ENCODE assay signal across 9 cellular contexts in the genomic region with DNA sequence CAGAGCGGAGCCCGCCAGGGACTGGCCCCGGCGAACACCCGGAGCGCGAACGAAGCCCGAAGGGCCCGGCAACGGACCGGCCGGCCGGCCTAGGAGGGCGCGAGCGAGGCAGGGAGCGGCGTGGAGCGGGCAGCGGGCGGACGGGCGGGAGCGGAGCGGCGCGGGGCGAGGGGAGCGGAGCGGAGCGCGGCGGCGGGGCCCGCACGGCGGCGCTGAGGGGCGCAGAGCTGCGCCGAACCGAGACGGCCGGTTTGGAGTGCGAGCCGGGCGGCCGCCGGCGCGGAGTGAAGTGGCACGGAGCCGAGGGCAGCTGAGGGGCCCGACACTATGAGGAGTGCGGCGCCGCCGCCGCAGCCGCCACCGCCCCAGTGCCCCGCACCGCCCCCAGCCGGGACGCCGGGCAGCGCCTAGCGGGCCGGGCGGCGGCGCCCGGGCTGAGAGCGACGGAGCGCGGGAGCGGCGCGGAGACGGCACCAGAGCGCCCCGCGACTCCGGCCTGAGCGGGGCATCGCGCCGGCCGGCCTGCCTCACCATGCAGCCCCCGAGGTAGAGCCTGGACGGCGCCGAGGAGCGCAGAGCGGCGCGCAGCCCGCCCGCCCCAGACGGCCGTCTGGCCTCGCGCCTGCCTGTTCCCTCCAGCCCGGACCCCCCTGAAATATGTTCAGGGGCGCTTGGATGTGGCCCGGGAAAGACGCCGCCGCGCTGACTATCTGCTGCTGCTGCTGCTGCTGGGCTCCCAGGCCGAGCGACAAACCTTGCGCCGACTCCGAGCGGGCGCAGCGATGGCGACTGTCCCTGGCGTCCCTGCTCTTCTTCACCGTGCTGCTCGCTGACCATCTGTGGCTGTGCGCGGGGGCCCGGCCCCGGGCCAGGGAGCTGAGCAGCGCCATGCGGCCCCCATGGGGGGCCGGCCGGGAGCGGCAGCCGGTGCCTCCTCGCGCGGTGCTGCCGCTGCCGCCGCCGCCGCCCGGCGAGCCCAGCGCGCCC. TPM values are rescaled to one million over a fixed set of nuclear protein-coding genes. Genes with fewer than 3 reads are reported as not detected.
A peak's percentile ranks its signal among the peaks of the same experiment; 100 is the strongest.
DNase-seq lines count a peak whose midpoint lies in the region; ATAC-seq and TF ChIP-seq lines count a peak whose summit lies in the region.
"Had no signal": no experiment of that assay in that cellular context is flagged by ENCODE, and none has a peak within 500 bp of the region (broad histone marks: within the 10 kb centered on the region; RNA-seq: fewer than 3 reads in every experiment).

No MANE protein-coding gene starts in this region.

- no peaks in the 10 kb centered on the region for H3K36me3 ChIP-seq in suprapubic skin

- H3K27ac Mint-ChIP-seq in activated T-helper 1 cell treated with anti-CD3 and anti-CD28 coated beads, Interleukin-12 subunit alpha, Interleukin-12 subunit beta, Interleukin-2, Interleukin-4 antibody, amounts not matched to agents 30 ng/mL and 10 ng/mL and 1 ng/mL, durations not matched to agents 14 hours and 24 hours and 36 hours: no peak overlapping the region
- H3K27ac Mint-ChIP-seq: activated naive CD8-positive, alpha-beta T cell treated with anti-CD3 and anti-CD28 coated beads, Interleukin-2, amount 10 ng/mL, durations not matched to agents 7 days and 5 days had no signal

- intact Hi-C loops in activated T-helper 1 cell treated with anti-CD3 and anti-CD28 coated beads, Interleukin-12 subunit alpha, Interleukin-12 subunit beta, Interleukin-2, Interleukin-4 antibody, amounts not matched to agents 30 ng/mL and 10 ng/mL and 1 ng/mL, durations not matched to agents 14 hours and 24 hours and 36 hours (cut with micrococcal nuclease): loop anchor here (2.0 to 5.0 kb wide), 2 partner anchors 34 to 112 kb away; partner anchors contain the start of gene EDA

- ATAC-seq in GM21825 (IDR thresholded peaks at IDR 0.05; ENCODE audit: unreplicated experiment): no peak
- no peak for ATAC-seq in HG03520 (IDR thresholded peaks at IDR 0.05; ENCODE audit: unreplicated experiment)

- H3K4me1 ChIP-seq in suprapubic skin: peaks cover 14% of the 10 kb centered on the region

- H3K9me3 ChIP-seq in suprapubic skin: no peaks in the 10 kb centered on the region

- no peak for TF ChIP-seq EP300 in suprapubic skin (IDR thresholded peaks at IDR 0.05)

- peaks cover 13% of the 10 kb centered on the region for H3K27me3 Mint-ChIP-seq in activated T-helper 1 cell treated with anti-CD3 and anti-CD28 coated beads, Interleukin-12 subunit alpha, Interleukin-12 subunit beta, Interleukin-2, Interleukin-4 antibody, amounts not matched to agents 30 ng/mL and 10 ng/mL and 1 ng/mL, durations not matched to agents 14 hours and 24 hours and 36 hours (ENCODE audit: insufficient read depth)

- no peaks in the 10 kb centered on the region for H3K36me3 Mint-ChIP-seq in activated T-helper 1 cell treated with anti-CD3 and anti-CD28 coated beads, Interleukin-12 subunit alpha, Interleukin-12 subunit beta, Interleukin-2, Interleukin-4 antibody, amounts not matched to agents 30 ng/mL and 10 ng/mL and 1 ng/mL, durations not matched to agents 14 hours and 24 hours and 36 hours (ENCODE audit: low read depth)
- H3K36me3 Mint-ChIP-seq: activated naive CD8-positive, alpha-beta T cell treated with anti-CD3 and anti-CD28 coated beads, Interleukin-2, amount 10 ng/mL, durations not matched to agents 7 days and 5 days had no signal

- TF ChIP-seq CTCF in suprapubic skin (IDR thresholded peaks at IDR 0.05): no peak

- H3K4me3 Mint-ChIP-seq in activated T-helper 1 cell treated with anti-CD3 and anti-CD28 coated beads, Interleukin-12 subunit alpha, Interleukin-12 subunit beta, Interleukin-2, Interleukin-4 antibody, amounts not matched to agents 30 ng/mL and 10 ng/mL and 1 ng/mL, durations not matched to agents 14 hours and 24 hours and 36 hours: peak overlapping the region; percentile 77

- peaks cover 39% of the 10 kb centered on the region for H3K27me3 ChIP-seq in suprapubic skin

- no peaks in the 10 kb centered on the region for H3K4me1 Mint-ChIP-seq in activated T-helper 1 cell treated with anti-CD3 and anti-CD28 coated beads, Interleukin-12 subunit alpha, Interleukin-12 subunit beta, Interleukin-2, Interleukin-4 antibody, amounts not matched to agents 30 ng/mL and 10 ng/mL and 1 ng/mL, durations not matched to agents 14 hours and 24 hours and 36 hours (ENCODE audit: low read depth)

- H3K27ac ChIP-seq in suprapubic skin: no peak overlapping the region

- no peaks in the 10 kb centered on the region for H3K9me3 Mint-ChIP-seq in activated T-helper 1 cell treated with anti-CD3 and anti-CD28 coated beads, Interleukin-12 subunit alpha, Interleukin-12 subunit beta, Interleukin-2, Interleukin-4 antibody, amounts not matched to agents 30 ng/mL and 10 ng/mL and 1 ng/mL, durations not matched to agents 14 hours and 24 hours and 36 hours
- H3K9me3 Mint-ChIP-seq: activated naive CD8-positive, alpha-beta T cell treated with anti-CD3 and anti-CD28 coated beads, Interleukin-2, amount 10 ng/mL, durations not matched to agents 7 days and 5 days had no signal

- no peak for TF ChIP-seq POLR2A in suprapubic skin (IDR thresholded peaks at IDR 0.05)

- H3K4me3 ChIP-seq in suprapubic skin: peak overlapping the region; percentile 53

- DNase-seq in NCI-H748 (lab: John Stamatoyannopoulos, UW; ENCODE audit: unreplicated experiment) (peak; percentile 35), NCI-H748 treated with DMSO at 0.1 percent for 48 hours (lab: John Stamatoyannopoulos, UW) (no peak), left kidney (ENCODE audit: low read depth, low spot score) (peak; percentile 7), suprapubic skin (ENCODE audit: low spot score in 2 of 2) (no peak), T1000 (lab: John Stamatoyannopoulos, UW) (no peak)
- no peak for DNase-seq in activated T-helper 1 cell treated with anti-CD3 and anti-CD28 coated beads, Interleukin-12 subunit alpha, Interleukin-12 subunit beta, Interleukin-2, Interleukin-4 antibody, amounts not matched to agents 30 ng/mL and 10 ng/mL and 1 ng/mL, durations not matched to agents 14 hours and 24 hours and 36 hours (ENCODE audit: low spot score)

- WGBS in suprapubic skin: 51% methylated on average over 11 of the region's 146 CpGs

RNA-seq across cellular contexts. Expression of gene NALF2, which starts 0.8 kb away (rescaled TPM):
- 1.2 TPM in 2 replicates for total RNA-seq in activated T-helper 1 cell treated with anti-CD3 and anti-CD28 coated beads, Interleukin-12 subunit alpha, Interleukin-12 subunit beta, Interleukin-2, Interleukin-4 antibody, amounts not matched to agents 30 ng/mL and 10 ng/mL and 1 ng/mL, durations not matched to agents 14 hours and 24 hours and 36 hours
- under 1 TPM in 1 of 4 donors, not detected in 3; 0.10 TPM for total RNA-seq in suprapubic skin
- total RNA-seq: activated naive CD8-positive, alpha-beta T cell treated with anti-CD3 and anti-CD28 coated beads, Interleukin-2, amount 10 ng/mL, durations not matched to agents 7 days and 5 days had no signal

Comparison
In these comparisons a context has a peak if more than half of its experiments do, and no peak if none do; other contexts are left out.
1. DNase-seq: peak in NCI-H748 (single experiment) and left kidney (single experiment); none in NCI-H748 treated with DMSO at 0.1 percent for 48 hours (single experiment), activated T-helper 1 cell treated with anti-CD3 and anti-CD28 coated beads, Interleukin-12 subunit alpha, Interleukin-12 subunit beta, Interleukin-2, Interleukin-4 antibody, amounts not matched to agents 30 ng/mL and 10 ng/mL and 1 ng/mL, durations not matched to agents 14 hours and 24 hours and 36 hours (single experiment), suprapubic skin (0 of 2) and T1000 (single experiment).